Comparison of ENCODE assay signal across 8 cellular contexts in the genomic region with DNA sequence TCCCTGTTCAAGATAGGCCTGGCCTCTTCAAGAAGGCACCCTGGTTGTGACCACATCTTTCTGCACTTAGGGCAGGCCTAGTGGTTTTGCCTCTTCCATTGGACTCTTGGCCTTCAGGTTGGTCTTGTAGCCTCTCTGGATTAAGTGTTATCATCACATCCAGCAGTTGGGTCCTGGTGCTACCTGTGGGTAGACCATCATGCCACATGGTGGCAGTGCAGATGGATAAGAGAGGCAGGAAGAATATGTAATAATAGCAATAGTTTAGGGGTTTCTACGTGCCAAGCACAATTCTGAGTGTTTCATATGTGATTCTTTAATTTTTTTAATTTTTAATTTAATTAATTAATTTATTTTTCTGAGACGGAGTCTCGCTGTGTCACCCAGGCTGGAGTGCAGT.
A peak's percentile ranks its signal among the peaks of the same experiment; 100 is the strongest.
DNase-seq lines count a peak whose midpoint lies in the region; ATAC-seq, FAIRE-seq and TF ChIP-seq lines count a peak whose summit lies in the region.

No MANE protein-coding gene starts in this region.

- DNase-seq in D721Med (ENCODE audit: insufficient read length, low spot score) = no peak
- DNase-seq in RKO (ENCODE audit: low spot score) = peak; percentile 38
- peak; percentile 7 for DNase-seq in glomerular visceral epithelial cell (ENCODE audit: extremely low spot score)
- no peak for DNase-seq in NCI-H1048 (lab: John Stamatoyannopoulos, UW)
- no peak for DNase-seq in cerebellar nuclear complex (lab: John Stamatoyannopoulos, UW)

- no peak for FAIRE-seq in D721Med (lab: Jason Lieb, UNC)

- ATAC-seq in GM21390 (IDR thresholded peaks at IDR 0.05; ENCODE audit: unreplicated experiment) = peak; percentile 71
- ATAC-seq in HG03460 (IDR thresholded peaks at IDR 0.05; ENCODE audit: unreplicated experiment) = no peak
- no peak for ATAC-seq in HG03097 (IDR thresholded peaks at IDR 0.05; ENCODE audit: low FRiP score, unreplicated experiment)

- TF ChIP-seq CTCF in D721Med (IDR thresholded peaks at IDR 0.05; ENCODE audit: insufficient read depth, missing control alignments) = peak; percentile 27

Comparison
In these comparisons a context has a peak if more than half of its experiments do, and no peak if none do; other contexts are left out.
1. DNase-seq: peak in RKO (single experiment) and glomerular visceral epithelial cell (single experiment); none in D721Med (single experiment), NCI-H1048 (single experiment) and cerebellar nuclear complex (0 of 2).